ENCODE assay signal across 1 cellular context in the genomic region with DNA sequence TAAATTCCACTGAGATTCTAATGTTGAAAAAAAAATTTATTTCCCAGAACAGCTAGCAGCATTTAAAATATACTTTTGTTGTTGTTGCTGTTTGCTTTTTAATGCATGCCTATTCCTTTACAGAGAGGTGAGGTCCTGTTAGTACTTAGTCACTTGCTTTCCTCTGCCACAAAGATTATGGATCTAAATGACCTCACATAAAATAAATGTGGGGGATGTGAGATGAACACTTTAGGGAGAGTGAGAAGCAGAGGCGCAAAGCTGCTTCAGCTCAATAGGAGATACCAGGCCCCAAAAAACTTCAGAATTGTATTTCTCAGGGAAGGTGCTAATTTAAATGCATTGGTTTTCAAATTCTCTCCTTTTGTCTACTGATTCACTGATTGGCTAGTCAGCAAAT.
TF ChIP-seq lines count a peak whose summit lies in the region.

No MANE protein-coding gene starts in this region.

TF ChIP-seq in WTC11, 78 proteins besides CTCF, POLR2A, EP300 and RAD21 (continued from another document):
- TF ChIP-seq JAZF1 (CRISPR knock-in tag; IDR thresholded peaks at IDR 0.05), result no peak
- TF ChIP-seq GABPB1 (CRISPR knock-in tag; IDR thresholded peaks at IDR 0.05), result no peak
- no peak for TF ChIP-seq KAT7 (CRISPR knock-in tag; IDR thresholded peaks at IDR 0.05; ENCODE audit: borderline replicate concordance)
- TF ChIP-seq JUN (CRISPR knock-in tag; IDR thresholded peaks at IDR 0.05), result no peak
- TF ChIP-seq SMAD4 (CRISPR knock-in tag; IDR thresholded peaks at IDR 0.05), result no peak
- no peak for TF ChIP-seq SOX15 (CRISPR knock-in tag; IDR thresholded peaks at IDR 0.05)
- TF ChIP-seq, protein P1, sequence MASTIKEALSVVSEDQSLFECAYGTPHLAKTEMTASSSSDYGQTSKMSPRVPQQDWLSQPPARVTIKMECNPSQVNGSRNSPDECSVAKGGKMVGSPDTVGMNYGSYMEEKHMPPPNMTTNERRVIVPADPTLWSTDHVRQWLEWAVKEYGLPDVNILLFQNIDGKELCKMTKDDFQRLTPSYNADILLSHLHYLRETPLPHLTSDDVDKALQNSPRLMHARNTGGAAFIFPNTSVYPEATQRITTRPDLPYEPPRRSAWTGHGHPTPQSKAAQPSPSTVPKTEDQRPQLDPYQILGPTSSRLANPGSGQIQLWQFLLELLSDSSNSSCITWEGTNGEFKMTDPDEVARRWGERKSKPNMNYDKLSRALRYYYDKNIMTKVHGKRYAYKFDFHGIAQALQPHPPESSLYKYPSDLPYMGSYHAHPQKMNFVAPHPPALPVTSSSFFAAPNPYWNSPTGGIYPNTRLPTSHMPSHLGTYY (CRISPR knock-in tag; IDR thresholded peaks at IDR 0.05), result no peak
- no peak for TF ChIP-seq ZBTB21 (CRISPR knock-in tag; IDR thresholded peaks at IDR 0.05; ENCODE audit: borderline replicate concordance)
- TF ChIP-seq ELF4 (CRISPR knock-in tag; IDR thresholded peaks at IDR 0.05; ENCODE audit: low read depth), result no peak
